15 cellular contexts compared by ENCODE assay signal in genomic region chr3:156630081-156630772, GRCh38. TPM values are rescaled to one million over a fixed set of nuclear protein-coding genes. Genes with fewer than 3 reads are reported as not detected.
A peak's percentile ranks its signal among the peaks of the same experiment; 100 is the strongest.
DNase-seq lines count a peak whose midpoint lies in the region; ATAC-seq and TF ChIP-seq lines count a peak whose summit lies in the region.
"Had no signal": no experiment of that assay in that cellular context is flagged by ENCODE, and none has a peak within 500 bp of the region (broad histone marks: within the 10 kb centered on the region; RNA-seq: fewer than 3 reads in every experiment).

No MANE protein-coding gene starts in this region.

- H3K27me3 ChIP-seq in WERI-Rb-1 (ENCODE audit: insufficient read depth, low read depth, severe bottlenecking), result no peaks in the 10 kb centered on the region
- no peaks in the 10 kb centered on the region for H3K27me3 ChIP-seq in left lung

- ATAC-seq in left lung, result no peak
- ATAC-seq: activated CD8-positive, alpha-beta memory T cell treated with anti-CD3 and anti-CD28 coated beads, Interleukin-2, amount 10 ng/mL, durations not matched to agents 7 days and 5 days; K562; natural killer cell treated with Interleukin-12 subunit alpha and Interleukin-12 subunit beta and Interleukin-15 and Interleukin-18, amount 100 ng/mL, for 72 hours; stimulated activated naive CD8-positive, alpha-beta T cell treated with anti-CD3 and anti-CD28 coated beads, Interleukin-15, Interleukin-2, amounts not matched to agents 100 U/mL and 50 U/mL, for 24 hours had no signal

- H3K4me1 ChIP-seq in left lung, result peaks cover 5 to 7% of the 10 kb centered on the region in 2 donors

- H3K27ac ChIP-seq in WERI-Rb-1, result no peak overlapping the region
- H3K27ac ChIP-seq in left lung, result peak overlapping the region in 1 of 2 donors; percentile 54

- no peak for TF ChIP-seq CTCF in WERI-Rb-1 (IDR thresholded peaks at IDR 0.05; ENCODE audit: low read depth, low read length)
- TF ChIP-seq CTCF in nephron progenitor cell (IDR thresholded peaks at IDR 0.05), result no peak
- TF ChIP-seq CTCF in left lung (IDR thresholded peaks at IDR 0.05), result no peak

- no peaks in the 10 kb centered on the region for H3K36me3 Mint-ChIP-seq in nephron progenitor cell (ENCODE audit: low read depth)
- H3K36me3 Mint-ChIP-seq: activated CD8-positive, alpha-beta memory T cell treated with anti-CD3 and anti-CD28 coated beads, Interleukin-2, amount 10 ng/mL, durations not matched to agents 7 days and 5 days; natural killer cell treated with Interleukin-12 subunit alpha and Interleukin-12 subunit beta and Interleukin-15 and Interleukin-18, amount 100 ng/mL, for 72 hours had no signal

- H3K9me3 Mint-ChIP-seq in nephron progenitor cell, result no peaks in the 10 kb centered on the region
- H3K9me3 Mint-ChIP-seq: natural killer cell treated with Interleukin-12 subunit alpha and Interleukin-12 subunit beta and Interleukin-15 and Interleukin-18, amount 100 ng/mL, for 72 hours had no signal

- intact Hi-C loops in left lung (cut with DNase I), result no loop called here

- peaks cover 42% of the 10 kb centered on the region for H3K4me1 Mint-ChIP-seq in nephron progenitor cell
- H3K4me1 Mint-ChIP-seq: activated CD8-positive, alpha-beta memory T cell treated with anti-CD3 and anti-CD28 coated beads, Interleukin-2, amount 10 ng/mL, durations not matched to agents 7 days and 5 days had no signal

- no peaks in the 10 kb centered on the region for H3K9me3 ChIP-seq in WERI-Rb-1 (ENCODE audit: severe bottlenecking)
- H3K9me3 ChIP-seq in left lung, result no peaks in the 10 kb centered on the region

- H3K36me3 ChIP-seq in WERI-Rb-1, result no peaks in the 10 kb centered on the region
- H3K36me3 ChIP-seq in left lung, result no peaks in the 10 kb centered on the region

- no peaks in the 10 kb centered on the region for H3K27me3 Mint-ChIP-seq in nephron progenitor cell (ENCODE audit: low read depth, poor library complexity)
- H3K27me3 Mint-ChIP-seq: natural killer cell treated with Interleukin-12 subunit alpha and Interleukin-12 subunit beta and Interleukin-15 and Interleukin-18, amount 100 ng/mL, for 72 hours had no signal

- no peak overlapping the region for H3K27ac Mint-ChIP-seq in nephron progenitor cell
- H3K27ac Mint-ChIP-seq: activated CD8-positive, alpha-beta memory T cell treated with anti-CD3 and anti-CD28 coated beads, Interleukin-2, amount 10 ng/mL, durations not matched to agents 7 days and 5 days; natural killer cell treated with Interleukin-12 subunit alpha and Interleukin-12 subunit beta and Interleukin-15 and Interleukin-18, amount 100 ng/mL, for 72 hours had no signal

- no peak overlapping the region for H3K4me3 Mint-ChIP-seq in nephron progenitor cell
- H3K4me3 Mint-ChIP-seq: activated CD8-positive, alpha-beta memory T cell treated with anti-CD3 and anti-CD28 coated beads, Interleukin-2, amount 10 ng/mL, durations not matched to agents 7 days and 5 days; natural killer cell treated with Interleukin-12 subunit alpha and Interleukin-12 subunit beta and Interleukin-15 and Interleukin-18, amount 100 ng/mL, for 72 hours had no signal

- DNase-seq in EL (peak; percentile 51), NCI-H1417 treated with DMSO at 0.1 percent for 48 hours (lab: John Stamatoyannopoulos, UW) (peak; percentile 16), WERI-Rb-1 (peak; percentile 15), nephron progenitor cell (peak; percentile 11), amniotic stem cell (lab: John Stamatoyannopoulos, UW) (no peak), left lung (no peak), KG1 (lab: John Stamatoyannopoulos, UW) (no peak)
- no peak for DNase-seq in activated naive CD4-positive, alpha-beta T cell (lab: John Stamatoyannopoulos, UW)
- DNase-seq: activated CD8-positive, alpha-beta memory T cell treated with anti-CD3 and anti-CD28 coated beads, Interleukin-2, amount 10 ng/mL, durations not matched to agents 7 days and 5 days; amygdala; stimulated activated CD4-positive, alpha-beta T cell treated with anti-CD3 and anti-CD28 coated beads, Interleukin-2, amount 100 ng/mL, for 24 hours; stimulated activated naive CD8-positive, alpha-beta T cell treated with anti-CD3 and anti-CD28 coated beads, Interleukin-15, Interleukin-2, amounts not matched to agents 100 U/mL and 50 U/mL, for 24 hours; T1000 had no signal

- H3K4me3 ChIP-seq in WERI-Rb-1 (ENCODE audit: low read depth, low read length) (no peak overlapping the region), left lung (no peak overlapping the region)
- H3K4me3 ChIP-seq: K562 had no signal

RNA-seq across cellular contexts. Expression of gene TIPARP, which starts 44.2 kb away (rescaled TPM):
- total RNA-seq in left lung, result 10 to 100 TPM; 47.7 to 49.5 TPM

Comparison
In these comparisons a context has a peak if more than half of its experiments do, and no peak if none do; other contexts are left out.
1. DNase-seq: peak in EL (single experiment), NCI-H1417 treated with DMSO at 0.1 percent for 48 hours (single experiment), WERI-Rb-1 (single experiment) and nephron progenitor cell (single experiment); none in amniotic stem cell (single experiment), activated naive CD4-positive, alpha-beta T cell (0 of 4), left lung (0 of 2) and KG1 (single experiment).